ENCODE assay signal across 9 cellular contexts in genomic region chr14:32808574-32809098, GRCh38.
DNase-seq lines count a peak whose midpoint lies in the region; ATAC-seq and TF ChIP-seq lines count a peak whose summit lies in the region.
"Had no signal": no experiment of that assay in that cellular context is flagged by ENCODE, and none has a peak within 500 bp of the region (broad histone marks: within the 10 kb centered on the region; RNA-seq: fewer than 3 reads in every experiment).

No MANE protein-coding gene starts in this region.

- H3K27ac ChIP-seq in brain microvascular endothelial cell (no peak overlapping the region), layer of hippocampus (ENCODE audit: low read depth, low read length) (peak overlapping the region; percentile 76)

- no peaks in the 10 kb centered on the region for H3K9me3 ChIP-seq in MG63

- H3K27me3 ChIP-seq in MG63: no peaks in the 10 kb centered on the region
- H3K27me3 ChIP-seq in brain microvascular endothelial cell (replicated peaks): no peaks in the 10 kb centered on the region
- H3K27me3 ChIP-seq in layer of hippocampus (ENCODE audit: control insufficient read depth, insufficient read depth, low read length): no peaks in the 10 kb centered on the region

- no peaks in the 10 kb centered on the region for H3K36me3 Mint-ChIP-seq in activated CD4-positive, alpha-beta T cell treated with anti-CD3 and anti-CD28 coated beads, Interleukin-2, amount 10 ng/mL, durations not matched to agents 24 days and 14 days (ENCODE audit: low read depth)

- H3K9me3 Mint-ChIP-seq in activated CD4-positive, alpha-beta T cell treated with anti-CD3 and anti-CD28 coated beads, Interleukin-2, amount 10 ng/mL, durations not matched to agents 24 days and 14 days: peaks cover 9% of the 10 kb centered on the region

- H3K4me3 ChIP-seq in MG63 (no peak overlapping the region), brain microvascular endothelial cell (ENCODE audit: low read depth, low read length) (no peak overlapping the region)

- no peaks in the 10 kb centered on the region for H3K27me3 Mint-ChIP-seq in activated CD4-positive, alpha-beta T cell treated with anti-CD3 and anti-CD28 coated beads, Interleukin-2, amount 10 ng/mL, durations not matched to agents 24 days and 14 days

- no peaks in the 10 kb centered on the region for H3K36me3 ChIP-seq in MG63
- no peaks in the 10 kb centered on the region for H3K36me3 ChIP-seq in brain microvascular endothelial cell (replicated peaks)

- DNase-seq in A172 (ENCODE audit: low spot score): peak; percentile 9
- DNase-seq in MG63: peak; percentile 30
- peak; percentile 35 for DNase-seq in brain microvascular endothelial cell
- DNase-seq in activated CD4-positive, alpha-beta T cell treated with anti-CD3 and anti-CD28 coated beads, Interleukin-2, amount 50 U/mL, for 4 hours: no peak
- no peak for DNase-seq in activated CD4-positive, alpha-beta T cell treated with anti-CD3 and anti-CD28 coated beads, Interleukin-2, amount 10 ng/mL, durations not matched to agents 24 days and 14 days
- DNase-seq in NCI-H524 treated with DMSO at 0.1 percent for 48 hours (lab: John Stamatoyannopoulos, UW): no peak
- DNase-seq: islet precursor cell had no signal

- H3K4me1 Mint-ChIP-seq in activated CD4-positive, alpha-beta T cell treated with anti-CD3 and anti-CD28 coated beads, Interleukin-2, amount 10 ng/mL, durations not matched to agents 24 days and 14 days: no peaks in the 10 kb centered on the region

- intact Hi-C loops in activated CD4-positive, alpha-beta T cell treated with anti-CD3 and anti-CD28 coated beads, Interleukin-2, amount 10 ng/mL, durations not matched to agents 24 days and 14 days (cut with micrococcal nuclease): no loop called here

- no peak overlapping the region for H3K27ac Mint-ChIP-seq in activated CD4-positive, alpha-beta T cell treated with anti-CD3 and anti-CD28 coated beads, Interleukin-2, amount 10 ng/mL, durations not matched to agents 24 days and 14 days

- in situ Hi-C loops in brain microvascular endothelial cell (cut with HindIII; ENCODE audit: low pct_ligation_motif_present, low sequenced_read_pairs): no loop called here

- H3K4me3 Mint-ChIP-seq in activated CD4-positive, alpha-beta T cell treated with anti-CD3 and anti-CD28 coated beads, Interleukin-2, amount 10 ng/mL, durations not matched to agents 24 days and 14 days: no peak overlapping the region

- TF ChIP-seq CTCF in brain microvascular endothelial cell (IDR thresholded peaks at IDR 0.05; ENCODE audit: low read depth, low read length, missing control alignments): no peak

- no peak for ATAC-seq in GM19328 (IDR thresholded peaks at IDR 0.05; ENCODE audit: unreplicated experiment)

Comparison
In these comparisons a context has a peak if more than half of its experiments do, and no peak if none do; other contexts are left out.
1. DNase-seq: peak in A172 (single experiment), MG63 (single experiment) and brain microvascular endothelial cell (single experiment); none in activated CD4-positive, alpha-beta T cell treated with anti-CD3 and anti-CD28 coated beads, Interleukin-2, amount 50 U/mL, for 4 hours (0 of 2), activated CD4-positive, alpha-beta T cell treated with anti-CD3 and anti-CD28 coated beads, Interleukin-2, amount 10 ng/mL, durations not matched to agents 24 days and 14 days (single experiment) and NCI-H524 treated with DMSO at 0.1 percent for 48 hours (single experiment).